2 cellular contexts compared by ENCODE assay signal in the genomic region with DNA sequence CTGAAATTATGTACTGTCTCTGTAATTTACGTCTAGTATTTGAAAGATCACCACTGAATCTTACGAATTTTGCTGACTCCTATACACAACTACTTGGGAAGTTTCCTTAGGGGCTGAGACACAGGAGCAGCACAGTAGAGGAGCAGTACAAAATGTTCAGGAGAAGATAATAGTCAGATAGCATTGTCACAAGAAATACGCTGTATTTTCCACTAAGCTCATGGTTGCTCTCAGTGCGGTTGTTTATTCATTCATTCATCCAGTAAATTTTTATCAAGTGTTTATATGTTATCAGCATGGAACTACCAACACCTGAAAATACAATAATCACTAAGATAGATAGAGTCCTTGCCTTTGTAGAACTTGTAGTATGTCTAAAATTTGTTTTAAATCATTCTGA.
TF ChIP-seq lines count a peak whose summit lies in the region.

No MANE protein-coding gene starts in this region.

TF ChIP-seq in A549, 52 proteins besides CTCF, POLR2A, EP300 and RAD21:
- TF ChIP-seq CBX8 (IDR thresholded peaks at IDR 0.05) (no peak), NPAS2 (CRISPR knock-in tag; IDR thresholded peaks at IDR 0.05; ENCODE audit: borderline replicate concordance) (no peak), EHF (CRISPR knock-in tag; IDR thresholded peaks at IDR 0.05) (no peak)
- TF ChIP-seq, protein P1, sequence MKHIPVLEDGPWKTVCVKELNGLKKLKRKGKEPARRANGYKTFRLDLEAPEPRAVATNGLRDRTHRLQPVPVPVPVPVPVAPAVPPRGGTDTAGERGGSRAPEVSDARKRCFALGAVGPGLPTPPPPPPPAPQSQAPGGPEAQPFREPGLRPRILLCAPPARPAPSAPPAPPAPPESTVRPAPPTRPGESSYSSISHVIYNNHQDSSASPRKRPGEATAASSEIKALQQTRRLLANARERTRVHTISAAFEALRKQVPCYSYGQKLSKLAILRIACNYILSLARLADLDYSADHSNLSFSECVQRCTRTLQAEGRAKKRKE (CRISPR knock-in tag; IDR thresholded peaks at IDR 0.05; ENCODE audit: low read depth): no peak

TF ChIP-seq in IMR-90, 13 proteins besides CTCF, POLR2A, EP300 and RAD21:
- TF ChIP-seq, protein P2, sequence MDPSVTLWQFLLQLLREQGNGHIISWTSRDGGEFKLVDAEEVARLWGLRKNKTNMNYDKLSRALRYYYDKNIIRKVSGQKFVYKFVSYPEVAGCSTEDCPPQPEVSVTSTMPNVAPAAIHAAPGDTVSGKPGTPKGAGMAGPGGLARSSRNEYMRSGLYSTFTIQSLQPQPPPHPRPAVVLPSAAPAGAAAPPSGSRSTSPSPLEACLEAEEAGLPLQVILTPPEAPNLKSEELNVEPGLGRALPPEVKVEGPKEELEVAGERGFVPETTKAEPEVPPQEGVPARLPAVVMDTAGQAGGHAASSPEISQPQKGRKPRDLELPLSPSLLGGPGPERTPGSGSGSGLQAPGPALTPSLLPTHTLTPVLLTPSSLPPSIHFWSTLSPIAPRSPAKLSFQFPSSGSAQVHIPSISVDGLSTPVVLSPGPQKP (IDR thresholded peaks at IDR 0.05; ENCODE audit: borderline replicate concordance, low read depth, low read length): no peak
- no peak for TF ChIP-seq FOS (IDR thresholded peaks at IDR 0.05; ENCODE audit: low read depth, low read length)
- no peak for TF ChIP-seq BHLHE40 (IDR thresholded peaks at IDR 0.05; ENCODE audit: low read depth, low read length)
- no peak for TF ChIP-seq CHD1 (IDR thresholded peaks at IDR 0.05; ENCODE audit: low read depth, low read length)
- no peak for TF ChIP-seq RFX5 (IDR thresholded peaks at IDR 0.05; ENCODE audit: low read depth, low read length)
- no peak for TF ChIP-seq NFE2L2 (IDR thresholded peaks at IDR 0.05; ENCODE audit: low read depth, low read length)
- TF ChIP-seq RCOR1 (IDR thresholded peaks at IDR 0.05; ENCODE audit: insufficient replicate concordance, low read length): no peak
- no peak for TF ChIP-seq CEBPB (IDR thresholded peaks at IDR 0.05; ENCODE audit: low read depth, low read length)
- no peak for TF ChIP-seq MXI1 (IDR thresholded peaks at IDR 0.05; ENCODE audit: borderline replicate concordance, low read depth, low read length)
- TF ChIP-seq, protein P3, sequence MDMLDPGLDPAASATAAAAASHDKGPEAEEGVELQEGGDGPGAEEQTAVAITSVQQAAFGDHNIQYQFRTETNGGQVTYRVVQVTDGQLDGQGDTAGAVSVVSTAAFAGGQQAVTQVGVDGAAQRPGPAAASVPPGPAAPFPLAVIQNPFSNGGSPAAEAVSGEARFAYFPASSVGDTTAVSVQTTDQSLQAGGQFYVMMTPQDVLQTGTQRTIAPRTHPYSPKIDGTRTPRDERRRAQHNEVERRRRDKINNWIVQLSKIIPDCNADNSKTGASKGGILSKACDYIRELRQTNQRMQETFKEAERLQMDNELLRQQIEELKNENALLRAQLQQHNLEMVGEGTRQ (IDR thresholded peaks at IDR 0.05; ENCODE audit: low read depth, low read length): no peak
- no peak for TF ChIP-seq MAFK (IDR thresholded peaks at IDR 0.05; ENCODE audit: low read depth, low read length)
- TF ChIP-seq MAZ (IDR thresholded peaks at IDR 0.05; ENCODE audit: borderline replicate concordance, low read depth, low read length): no peak
- TF ChIP-seq SMC3 (IDR thresholded peaks at IDR 0.05; ENCODE audit: low read depth, low read length): no peak
